ENCODE assay signal across 8 cellular contexts in genomic region chr2:101473911-101474751, GRCh38. TPM values are rescaled to one million over a fixed set of nuclear protein-coding genes. Genes with fewer than 3 reads are reported as not detected.
DNase-seq lines count a peak whose midpoint lies in the region; ATAC-seq and TF ChIP-seq lines count a peak whose summit lies in the region.

No MANE protein-coding gene starts in this region.

- H3K9me3 ChIP-seq in BLaER1 treated with 17β-estradiol and CSF1 and Interleukin-3, amounts not matched to agents 10 nM and 100 nM (replicated peaks in 1 of 11), result peaks cover 0 to 7% (median 0%) of the 10 kb centered on the region in 11 experiments; a peak in 6 of 22 replicates
- H3K9me3 ChIP-seq in Loucy (ENCODE audit: insufficient read depth, low read depth, low read length), result no peaks in the 10 kb centered on the region
- H3K9me3 ChIP-seq in naive thymus-derived CD4-positive, alpha-beta T cell (ENCODE audit: control insufficient read depth in 2 of 3, low read length in 3 of 3), result no peaks in the 10 kb centered on the region
- H3K9me3 ChIP-seq in suprapubic skin, result no peaks in the 10 kb centered on the region

- POLR2A ChIA-PET in naive thymus-derived CD4-positive, alpha-beta T cell (lab: Charles Lee), result interaction anchor here (0.5 to 1.6 kb wide), 7 partner anchors 8 to 254 kb away, joined by 3 to 6 read pairs (median 4); no protein-coding TSS in a partner anchor

- 2% methylated on average over 41 of the region's 94 CpGs for WGBS in suprapubic skin

- peaks cover 0 to 16% (median 0%) of the 10 kb centered on the region in 11 experiments; a peak in 3 of 22 replicates for H3K36me3 ChIP-seq in BLaER1 treated with 17β-estradiol and CSF1 and Interleukin-3, amounts not matched to agents 10 nM and 100 nM
- H3K36me3 ChIP-seq in Loucy (ENCODE audit: insufficient read depth, low read length), result no peaks in the 10 kb centered on the region
- no peaks in the 10 kb centered on the region for H3K36me3 ChIP-seq in naive thymus-derived CD4-positive, alpha-beta T cell (ENCODE audit: control insufficient read depth in 2 of 3, insufficient read depth in 3 of 3, low read length in 3 of 3)
- no peaks in the 10 kb centered on the region for H3K36me3 ChIP-seq in suprapubic skin

- peak; percentile 46 for ATAC-seq in naive thymus-derived CD4-positive, alpha-beta T cell
- ATAC-seq in HG02623 (IDR thresholded peaks at IDR 0.05; ENCODE audit: unreplicated experiment), result no peak

- peak overlapping the region; percentile 75 to 97 (median 91) for H3K4me2 ChIP-seq in BLaER1 treated with 17β-estradiol and CSF1 and Interleukin-3, amounts not matched to agents 10 nM and 100 nM
- H3K4me2 ChIP-seq in Loucy (ENCODE audit: low read depth, low read length, poor library complexity, severe bottlenecking), result peak overlapping the region; percentile 97

- H3K36me3 Mint-ChIP-seq in naive thymus-derived CD4-positive, alpha-beta T cell, result peaks cover 0 to 6% (median 0%) of the 10 kb centered on the region in 5 donors

- peak overlapping the region; percentile 91 for H2AFZ ChIP-seq in Loucy (ENCODE audit: low read length)

- H3F3A ChIP-seq in Loucy (ENCODE audit: low read depth), result peaks cover 13% of the 10 kb centered on the region

- H3K4me3 ChIP-seq in BLaER1 treated with 17β-estradiol and CSF1 and Interleukin-3, amounts not matched to agents 10 nM and 100 nM, result peak overlapping the region; percentile 61 to 90 (median 79)
- H3K4me3 ChIP-seq in Loucy (ENCODE audit: low read length, poor library complexity, severe bottlenecking) (peak overlapping the region; percentile 95), suprapubic skin (peak overlapping the region; percentile 66)
- peak overlapping the region; percentile 48 for H3K4me3 ChIP-seq in naive thymus-derived CD4-positive, alpha-beta T cell (ENCODE audit: low read length)

- no peaks in the 10 kb centered on the region for H3K9me3 Mint-ChIP-seq in naive thymus-derived CD4-positive, alpha-beta T cell

- no peak for TF ChIP-seq CTCF in Loucy (conservative IDR thresholded peaks at IDR 0.05; ENCODE audit: low read length)
- TF ChIP-seq CTCF in suprapubic skin (IDR thresholded peaks at IDR 0.05), result no peak

- H3K27ac Mint-ChIP-seq in naive thymus-derived CD4-positive, alpha-beta T cell, result peak overlapping the region in 6 of 9 donors; percentile 36 to 92 (median 76)

- peak overlapping the region; percentile 81 to 90 (median 85) for H3K4me3 Mint-ChIP-seq in naive thymus-derived CD4-positive, alpha-beta T cell

- H3K79me2 ChIP-seq in Loucy (ENCODE audit: insufficient read depth, low read length), result peaks cover 57% of the 10 kb centered on the region

- no peaks in the 10 kb centered on the region for H3K9me2 ChIP-seq in Loucy (replicated peaks; ENCODE audit: low read depth, low read length)

- DNase-seq in activated T-cell treated with anti-CD3 and anti-CD28 coated beads, Interleukin-2, amount 50 U/mL, for 1 hour, result peak; percentile 49
- peak; percentile 54 for DNase-seq in fibroblast of peridontal ligament (ENCODE audit: extremely low read depth)
- peak; percentile 7 to 70 (median 20) for DNase-seq in naive thymus-derived CD4-positive, alpha-beta T cell
- peak in 1 of 2 donors; percentile 70 for DNase-seq in suprapubic skin (ENCODE audit: low spot score in 2 of 2)
- no peak for DNase-seq in SHP77 (lab: John Stamatoyannopoulos, UW)

- CTCF ChIA-PET in naive thymus-derived CD4-positive, alpha-beta T cell (lab: Charles Lee), result interaction anchor here (1.1 to 1.2 kb wide), 2 partner anchors 23 to 55 kb away, joined by 3 read pairs; no protein-coding TSS in a partner anchor

- H4K20me1 ChIP-seq in BLaER1 treated with 17β-estradiol and CSF1 and Interleukin-3, amounts not matched to agents 10 nM and 100 nM, result peaks cover 0 to 12% (median 0%) of the 10 kb centered on the region in 11 experiments; a peak in 4 of 22 replicates
- no peaks in the 10 kb centered on the region for H4K20me1 ChIP-seq in Loucy (ENCODE audit: insufficient read depth, low read length, poor library complexity, severe bottlenecking)

- peaks cover 6 to 50% (median 11%) of the 10 kb centered on the region in 7 donors for H3K4me1 Mint-ChIP-seq in naive thymus-derived CD4-positive, alpha-beta T cell

- TF ChIP-seq EP300 in suprapubic skin (IDR thresholded peaks at IDR 0.05), result no peak

- peaks cover 24 to 66% (median 48%) of the 10 kb centered on the region in 10 experiments for H3K4me1 ChIP-seq in BLaER1 treated with 17β-estradiol and CSF1 and Interleukin-3, amounts not matched to agents 10 nM and 100 nM
- H3K4me1 ChIP-seq in Loucy (ENCODE audit: insufficient read depth, low read length, poor library complexity, severe bottlenecking) (peaks cover 65% of the 10 kb centered on the region), suprapubic skin (peaks cover 16% of the 10 kb centered on the region)
- H3K4me1 ChIP-seq in naive thymus-derived CD4-positive, alpha-beta T cell (ENCODE audit: control insufficient read depth in 2 of 2, insufficient read depth in 2 of 2, low read length in 2 of 2), result peaks cover 0 to 6% of the 10 kb centered on the region in 2 donors

- peak overlapping the region in 10 of 11 experiments; percentile 73 to 99 (median 92); a peak in 21 of 22 replicates for H3K27ac ChIP-seq in BLaER1 treated with 17β-estradiol and CSF1 and Interleukin-3, amounts not matched to agents 10 nM and 100 nM
- H3K27ac ChIP-seq in naive thymus-derived CD4-positive, alpha-beta T cell (ENCODE audit: low read depth, low read length), result no peak overlapping the region
- peak overlapping the region; percentile 85 for H3K27ac ChIP-seq in suprapubic skin

- TF ChIP-seq POLR2A in suprapubic skin (IDR thresholded peaks at IDR 0.05), result no peak

- H3K27me3 ChIP-seq in BLaER1 treated with 17β-estradiol and CSF1 and Interleukin-3, amounts not matched to agents 10 nM and 100 nM, result peaks cover 7 to 61% (median 22%) of the 10 kb centered on the region in 11 experiments; a peak in 21 of 22 replicates
- no peaks in the 10 kb centered on the region for H3K27me3 ChIP-seq in Loucy (ENCODE audit: insufficient read depth, low read length, poor library complexity, severe bottlenecking)
- no peaks in the 10 kb centered on the region for H3K27me3 ChIP-seq in naive thymus-derived CD4-positive, alpha-beta T cell (ENCODE audit: control insufficient read depth in 2 of 2, insufficient read depth in 2 of 2, low read length in 2 of 2)
- H3K27me3 ChIP-seq in suprapubic skin, result peaks cover 9% of the 10 kb centered on the region

- peaks cover 0 to 7% (median 0%) of the 10 kb centered on the region in 5 donors for H3K27me3 Mint-ChIP-seq in naive thymus-derived CD4-positive, alpha-beta T cell

- intact Hi-C loops in naive thymus-derived CD4-positive, alpha-beta T cell (cut with micrococcal nuclease), result loop anchor here (1.0 to 5.0 kb wide), 7 partner anchors 57 to 357 kb away; partner anchors contain the start of genes CNOT11 (in 1 of the 2) and MAP4K4 (in 1 of the 2)

- peak overlapping the region; percentile 75 to 99 (median 91) for H3K9ac ChIP-seq in BLaER1 treated with 17β-estradiol and CSF1 and Interleukin-3, amounts not matched to agents 10 nM and 100 nM
- H3K9ac ChIP-seq in Loucy (ENCODE audit: low read depth, low read length, poor library complexity, severe bottlenecking), result peak overlapping the region; percentile 98

RNA-seq across cellular contexts. Expression of gene RFX8, which starts 0.8 kb away (rescaled TPM):
- total RNA-seq in naive thymus-derived CD4-positive, alpha-beta T cell, result 1 to 10 TPM in 2 of 5 experiments, under 1 TPM in 2, not detected in 1; 0.24 to 2.0 (median 0.88) TPM
- not detected for polyA plus RNA-seq in naive thymus-derived CD4-positive, alpha-beta T cell
- total RNA-seq in suprapubic skin, result under 1 TPM in 1 of 4 donors, not detected in 3; 0.70 TPM

Comparison
In these comparisons a context has a peak if more than half of its experiments do, and no peak if none do; other contexts are left out.
1. DNase-seq: peak in activated T-cell treated with anti-CD3 and anti-CD28 coated beads, Interleukin-2, amount 50 U/mL, for 1 hour (single experiment), fibroblast of peridontal ligament (single experiment) and naive thymus-derived CD4-positive, alpha-beta T cell (9 of 9); none in SHP77 (0 of 2).
2. Peak in every context shown above with its lines, with median percentiles within 50 percentile points of each other: H3K4me3 ChIP-seq.